Comparison of ENCODE assay signal across 14 cellular contexts in genomic region chr17:3798273-3799180, GRCh38. TPM values are rescaled to one million over a fixed set of nuclear protein-coding genes. Genes with fewer than 3 reads are reported as not detected.
A peak's percentile ranks its signal among the peaks of the same experiment; 100 is the strongest.
DNase-seq lines count a peak whose midpoint lies in the region; TF ChIP-seq lines count a peak whose summit lies in the region.
"Had no signal": no experiment of that assay in that cellular context is flagged by ENCODE, and none has a peak within 500 bp of the region (broad histone marks: within the 10 kb centered on the region; RNA-seq: fewer than 3 reads in every experiment).

No MANE protein-coding gene starts in this region.

- DNase-seq in GM12865 (ENCODE audit: low read depth) = peak; percentile 63
- DNase-seq in M059J (ENCODE audit: low read depth) = peak; percentile 31
- DNase-seq in glomerular visceral epithelial cell (ENCODE audit: extremely low spot score) = peak; percentile 32
- peak; percentile 44 for DNase-seq in posterior vena cava (ENCODE audit: low spot score)
- no peak for DNase-seq in stimulated activated CD4-positive, alpha-beta T cell treated with anti-CD3 and anti-CD28 coated beads, Interleukin-15, amount 100 ng/mL, for 24 hours
- no peak for DNase-seq in NCI-H82 treated with DMSO at 0.1 percent for 48 hours (lab: John Stamatoyannopoulos, UW; ENCODE audit: unreplicated experiment)
- no peak for DNase-seq in DMS 273 treated with DMSO at 0.1 percent for 48 hours (lab: John Stamatoyannopoulos, UW)
- no peak for DNase-seq in nucleus accumbens (lab: John Stamatoyannopoulos, UW)
- DNase-seq: activated T-cell treated with anti-CD3 and anti-CD28 coated beads for 4 hours; CD4-positive, alpha-beta memory T cell; NCI-H1436 treated with DMSO at 0.1 percent for 48 hours; NCI-H748 treated with DMSO at 0.1 percent for 48 hours had no signal

- H3K4me3 ChIP-seq in GM12865 (ENCODE audit: low read depth, low read length) = no peak overlapping the region
- H3K4me3 ChIP-seq: right atrium auricular region, suprapubic skin had no signal

- intact Hi-C loops in posterior vena cava (cut with DNase I) = loop anchor here in 1 of 2 donors (10.0 kb wide), 1 partner anchor 64 kb away; no protein-coding TSS in a partner anchor

- TF ChIP-seq CTCF in GM12865 (IDR thresholded peaks at IDR 0.05; ENCODE audit: insufficient read depth, low read depth, low read length, missing control alignments) = no peak

RNA-seq across cellular contexts. Expression of gene ITGAE, which starts 2.5 kb away (rescaled TPM):
- total RNA-seq in M059J (2014; rRNA removed; shearing (Covaris generic)) = 38.2 and 38.7 TPM in 2 replicates
- total RNA-seq in posterior vena cava = 10 to 100 TPM; 18.2 to 25.6 TPM

RNA-seq across cellular contexts. Expression of gene NCBP3, which starts 47.5 kb away (rescaled TPM):
- 13.4 and 24.8 TPM in 2 replicates for total RNA-seq in M059J (2014; rRNA removed; shearing (Covaris generic))
- total RNA-seq in posterior vena cava = 10 to 100 TPM; 22.3 to 22.8 TPM

Comparison
In these comparisons a context has a peak if more than half of its experiments do, and no peak if none do; other contexts are left out.
1. DNase-seq: peak in GM12865 (single experiment), M059J (single experiment), glomerular visceral epithelial cell (single experiment) and posterior vena cava (single experiment); none in stimulated activated CD4-positive, alpha-beta T cell treated with anti-CD3 and anti-CD28 coated beads, Interleukin-15, amount 100 ng/mL, for 24 hours (single experiment), NCI-H82 treated with DMSO at 0.1 percent for 48 hours (single experiment), DMS 273 treated with DMSO at 0.1 percent for 48 hours (single experiment) and nucleus accumbens (0 of 56).